Comparison of ENCODE assay signal across 21 cellular contexts in the genomic region with DNA sequence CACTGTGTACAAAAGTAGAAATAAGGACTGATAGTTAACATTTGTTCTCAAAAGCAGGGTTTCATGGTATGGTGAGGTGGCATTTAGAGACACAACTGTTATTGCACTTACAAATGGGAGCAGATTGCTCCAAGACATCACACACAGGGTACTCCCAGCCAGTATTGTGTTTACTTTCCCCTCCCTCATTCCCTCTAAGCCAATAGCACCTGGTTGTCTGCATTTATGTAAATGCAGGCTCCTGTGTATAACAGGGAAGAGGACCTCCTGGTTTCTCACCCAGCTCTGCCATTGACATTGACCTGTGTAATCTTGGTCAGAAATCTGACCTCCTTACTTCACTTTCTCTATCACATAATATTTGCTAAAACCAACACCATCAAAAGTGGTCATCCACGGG.
"Had no signal": no experiment of that assay in that cellular context is flagged by ENCODE, and none has a peak within 500 bp of the region (broad histone marks: within the 10 kb centered on the region; RNA-seq: fewer than 3 reads in every experiment).

No MANE protein-coding gene starts in this region.

- H3K4me3 ChIP-seq: body of pancreas, coronary artery, esophagus muscularis mucosa, thyroid gland, uterus had no signal

- H3K9me3 Mint-ChIP-seq: activated T-cell treated with anti-CD3 and anti-CD28 coated beads, Interleukin-2, amount 50 U/mL, for 72 hours; nephron; stimulated activated memory B cell treated with anti-CD40 and anti-IgM and Interleukin-4, amounts not matched to agents 10 μg/mL and 1 μg/mL and 100 μg/mL, for 72 hours had no signal

- H3K27ac Mint-ChIP-seq: activated CD8-positive, alpha-beta T cell treated with anti-CD3 and anti-CD28 coated beads, Interleukin-2, amount 10 ng/mL, durations not matched to agents 7 days and 5 days; activated naive CD8-positive, alpha-beta T cell; activated T-cell treated with anti-CD3 and anti-CD28 coated beads, Interleukin-2, amount 50 U/mL, for 72 hours; nephron; stimulated activated memory B cell treated with anti-CD40 and anti-IgM and Interleukin-4, amounts not matched to agents 10 μg/mL and 1 μg/mL and 100 μg/mL, for 72 hours had no signal

- H3K36me3 Mint-ChIP-seq: activated naive CD8-positive, alpha-beta T cell; stimulated activated memory B cell treated with anti-CD40 and anti-IgM and Interleukin-4, amounts not matched to agents 10 μg/mL and 1 μg/mL and 100 μg/mL, for 72 hours had no signal

- H3K4me1 ChIP-seq: uterus had no signal

- H3K27me3 ChIP-seq: body of pancreas, esophagus muscularis mucosa, thyroid gland, uterus had no signal

- H3K4me3 Mint-ChIP-seq: activated CD8-positive, alpha-beta T cell treated with anti-CD3 and anti-CD28 coated beads, Interleukin-2, amount 10 ng/mL, durations not matched to agents 7 days and 5 days; activated naive CD8-positive, alpha-beta T cell; activated T-cell treated with anti-CD3 and anti-CD28 coated beads, Interleukin-2, amount 50 U/mL, for 72 hours; nephron; stimulated activated memory B cell treated with anti-CD40 and anti-IgM and Interleukin-4, amounts not matched to agents 10 μg/mL and 1 μg/mL and 100 μg/mL, for 72 hours had no signal

- ATAC-seq: activated CD8-positive, alpha-beta T cell treated with anti-CD3 and anti-CD28 coated beads, Interleukin-2, amount 10 ng/mL, durations not matched to agents 7 days and 5 days; activated T-cell treated with anti-CD3 and anti-CD28 coated beads, Interleukin-2, amount 50 U/mL, for 72 hours; body of pancreas; stimulated activated memory B cell treated with anti-CD40 and anti-IgM and Interleukin-4, amounts not matched to agents 10 μg/mL and 1 μg/mL and 100 μg/mL, for 72 hours had no signal

- H3K9me3 ChIP-seq: body of pancreas, esophagus muscularis mucosa, thyroid gland, uterus had no signal

- H3K27me3 Mint-ChIP-seq: stimulated activated memory B cell treated with anti-CD40 and anti-IgM and Interleukin-4, amounts not matched to agents 10 μg/mL and 1 μg/mL and 100 μg/mL, for 72 hours had no signal

- H3K36me3 ChIP-seq: thyroid gland, uterus had no signal

- H3K4me1 Mint-ChIP-seq: stimulated activated memory B cell treated with anti-CD40 and anti-IgM and Interleukin-4, amounts not matched to agents 10 μg/mL and 1 μg/mL and 100 μg/mL, for 72 hours had no signal

- DNase-seq: activated CD4-positive, alpha-beta T cell treated with anti-CD3 and anti-CD28 coated beads for 48 hours; activated CD8-positive, alpha-beta memory T cell treated with anti-CD3 and anti-CD28 coated beads, Interleukin-2, amount 50 U/mL, for 48 hours; activated CD8-positive, alpha-beta T cell treated with anti-CD3 and anti-CD28 coated beads, Interleukin-2, amount 10 ng/mL, durations not matched to agents 7 days and 5 days; activated gamma-delta T cell; activated T-cell treated with anti-CD3 and anti-CD28 coated beads, Interleukin-2, amount 50 U/mL, for 72 hours; amniotic stem cell; body of pancreas; central memory CD4-positive, alpha-beta T cell; effector CD4-positive, alpha-beta T cell; hippocampal formation; kidney; mesenchymal stem cell; nucleus accumbens; posterior cingulate gyrus; thyroid gland; uterus had no signal
